Comparison of ENCODE assay signal across 25 cellular contexts in genomic region chr21:16310191-16310590, GRCh38.
DNase-seq lines count a peak whose midpoint lies in the region; ATAC-seq, FAIRE-seq and TF ChIP-seq lines count a peak whose summit lies in the region.
"Had no signal": no experiment of that assay in that cellular context is flagged by ENCODE, and none has a peak within 500 bp of the region (broad histone marks: within the 10 kb centered on the region; RNA-seq: fewer than 3 reads in every experiment).

No MANE protein-coding gene starts in this region.

- BruUV-seq in MCF 10A (replicated peaks; lab: Mats Ljungman, UMichigan) = no TSS peak

- intact Hi-C loops in breast epithelium (cut with DNase I; ENCODE audit: low total_unique reads) (no loop called here), MCF 10A (cut with micrococcal nuclease) (no loop called here), uterus (cut with DNase I; ENCODE audit: low total_unique reads) (no loop called here), ovary (cut with DNase I) (no loop called here), left colon (cut with DNase I, micrococcal nuclease) (no loop called here)

- TF ChIP-seq CTCF in breast epithelium (IDR thresholded peaks at IDR 0.05) (no peak), MCF 10A (IDR thresholded peaks at IDR 0.05; ENCODE audit: unreplicated experiment) (no peak), neural progenitor cell (IDR thresholded peaks at IDR 0.05) (no peak), uterus (IDR thresholded peaks at IDR 0.05) (no peak), ovary (IDR thresholded peaks at IDR 0.05) (no peak)

- POLR2A ChIA-PET in MCF 10A (lab: Yijun Ruan, JAX) = interaction anchor here (1.2 to 1.8 kb wide), 2 partner anchors 12 to 99 kb away, joined by 3 to 4 read pairs; no protein-coding TSS in a partner anchor

- H3K4me2 ChIP-seq in neural progenitor cell = no peak overlapping the region
- H3K4me2 ChIP-seq: A549 had no signal

- H3K27ac ChIP-seq in breast epithelium (peak overlapping the region; percentile 72 to 76), neural progenitor cell (no peak overlapping the region), uterus (peak overlapping the region; percentile 86 to 96), ovary (peak overlapping the region in 1 of 2 donors; percentile 74)
- H3K27ac ChIP-seq: A549, left lung, SJCRH30, upper lobe of left lung had no signal

- peak; percentile 21 for FAIRE-seq in endometrium (lab: Jason Lieb, UNC)
- FAIRE-seq: A549, endothelial cell of umbilical vein, RCC 7860 had no signal

- no peaks in the 10 kb centered on the region for H3F3A ChIP-seq in neural progenitor cell (ENCODE audit: low read depth)

- no peaks in the 10 kb centered on the region for H3K79me2 ChIP-seq in neural progenitor cell (ENCODE audit: low read depth)

- H2AFZ ChIP-seq in neural progenitor cell (replicated peaks) = no peak overlapping the region

- no peaks in the 10 kb centered on the region for H3K9me3 Mint-ChIP-seq in MCF 10A (ENCODE audit: unreplicated experiment)
- no peaks in the 10 kb centered on the region for H3K9me3 Mint-ChIP-seq in neural progenitor cell
- H3K9me3 Mint-ChIP-seq: stimulated activated naive CD8-positive, alpha-beta T cell treated with anti-CD3 and anti-CD28 coated beads, Interleukin-15, Interleukin-2, amounts not matched to agents 100 ng/mL and 50 ng/mL, for 24 hours had no signal

- no peaks in the 10 kb centered on the region for H4K20me1 ChIP-seq in neural progenitor cell (ENCODE audit: low read depth)

- H3K4me1 ChIP-seq in breast epithelium (no peaks in the 10 kb centered on the region), neural progenitor cell (peaks cover 11% of the 10 kb centered on the region), uterus (peaks cover 0 to 11% of the 10 kb centered on the region in 2 donors), ovary (ENCODE audit: insufficient read depth) (peaks cover 2% of the 10 kb centered on the region)
- H3K4me1 ChIP-seq: A549, BE2C, left lung, upper lobe of left lung had no signal

- H3K9me3 ChIP-seq in breast epithelium (no peaks in the 10 kb centered on the region), neural progenitor cell (ENCODE audit: low read depth) (no peaks in the 10 kb centered on the region), uterus (no peaks in the 10 kb centered on the region), ovary (no peaks in the 10 kb centered on the region)
- H3K9me3 ChIP-seq: A549, BE2C, heart left ventricle, left lung, mucosa of descending colon, SJCRH30, upper lobe of left lung had no signal

- TF ChIP-seq EP300 in ovary (IDR thresholded peaks at IDR 0.05) = no peak

- H3K27ac Mint-ChIP-seq in MCF 10A (ENCODE audit: low read depth, unreplicated experiment) (no peak overlapping the region), neural progenitor cell (peak overlapping the region; percentile 100)
- H3K27ac Mint-ChIP-seq: activated naive CD8-positive, alpha-beta T cell; stimulated activated naive CD8-positive, alpha-beta T cell treated with anti-CD3 and anti-CD28 coated beads, Interleukin-15, Interleukin-2, amounts not matched to agents 100 ng/mL and 50 ng/mL, for 24 hours had no signal

- no peaks in the 10 kb centered on the region for H3K4me1 Mint-ChIP-seq in MCF 10A (ENCODE audit: insufficient read depth, unreplicated experiment)
- H3K4me1 Mint-ChIP-seq in neural progenitor cell = peaks cover 55% of the 10 kb centered on the region

- no peak overlapping the region for H3K9ac ChIP-seq in neural progenitor cell

- no peak overlapping the region for H3K4me3 Mint-ChIP-seq in MCF 10A (ENCODE audit: unreplicated experiment)
- peak overlapping the region; percentile 94 for H3K4me3 Mint-ChIP-seq in neural progenitor cell
- H3K4me3 Mint-ChIP-seq: activated naive CD8-positive, alpha-beta T cell; stimulated activated naive CD8-positive, alpha-beta T cell treated with anti-CD3 and anti-CD28 coated beads, Interleukin-15, Interleukin-2, amounts not matched to agents 100 ng/mL and 50 ng/mL, for 24 hours had no signal

- no peak for TF ChIP-seq POLR2A in breast epithelium (IDR thresholded peaks at IDR 0.05)
- no peak for TF ChIP-seq POLR2A in uterus (IDR thresholded peaks at IDR 0.05)
- TF ChIP-seq POLR2A in ovary (IDR thresholded peaks at IDR 0.05) = no peak

- no peaks in the 10 kb centered on the region for H3K27me3 ChIP-seq in breast epithelium
- H3K27me3 ChIP-seq in neural progenitor cell = no peaks in the 10 kb centered on the region
- H3K27me3 ChIP-seq in uterus = no peaks in the 10 kb centered on the region
- no peaks in the 10 kb centered on the region for H3K27me3 ChIP-seq in ovary
- H3K27me3 ChIP-seq: BE2C, heart left ventricle, left lung, SJCRH30, upper lobe of left lung had no signal

- WGBS in ovary, 3 donors = 58 to 88% (median 72%) methylated on average over 9 of the region's 9 CpGs

- H3K36me3 ChIP-seq in breast epithelium (no peaks in the 10 kb centered on the region), neural progenitor cell (no peaks in the 10 kb centered on the region), uterus (no peaks in the 10 kb centered on the region), ovary (no peaks in the 10 kb centered on the region)
- H3K36me3 ChIP-seq: BE2C, heart left ventricle, left lung, SJCRH30, upper lobe of left lung had no signal

- H3K27me3 Mint-ChIP-seq in MCF 10A (ENCODE audit: insufficient read depth, unreplicated experiment) (peaks cover 58% of the 10 kb centered on the region), neural progenitor cell (ENCODE audit: insufficient read depth, low read depth) (no peaks in the 10 kb centered on the region)
- H3K27me3 Mint-ChIP-seq: activated naive CD8-positive, alpha-beta T cell; stimulated activated naive CD8-positive, alpha-beta T cell treated with anti-CD3 and anti-CD28 coated beads, Interleukin-15, Interleukin-2, amounts not matched to agents 100 ng/mL and 50 ng/mL, for 24 hours had no signal

- CTCF ChIA-PET in MCF 10A (lab: Yijun Ruan, JAX) = no interaction called here

- H3K4me3 ChIP-seq in breast epithelium = peak overlapping the region in 2 of 3 donors; percentile 0 to 48
- no peak overlapping the region for H3K4me3 ChIP-seq in neural progenitor cell
- no peak overlapping the region for H3K4me3 ChIP-seq in uterus
- H3K4me3 ChIP-seq in ovary = no peak overlapping the region
- H3K4me3 ChIP-seq: A549, heart left ventricle, left lung, mucosa of descending colon, SJCRH30, upper lobe of left lung had no signal

- H3K36me3 Mint-ChIP-seq in MCF 10A (ENCODE audit: insufficient read depth, unreplicated experiment) = no peaks in the 10 kb centered on the region
- peaks cover 9% of the 10 kb centered on the region for H3K36me3 Mint-ChIP-seq in neural progenitor cell
- H3K36me3 Mint-ChIP-seq: activated naive CD8-positive, alpha-beta T cell had no signal

- ATAC-seq in left colon = no peak
- ATAC-seq: A549, heart left ventricle, left lung, mucosa of descending colon had no signal

- DNase-seq in breast epithelium (ENCODE audit: low spot score in 2 of 2) = no peak
- no peak for DNase-seq in MCF 10A (ENCODE audit: unreplicated experiment)
- DNase-seq in neural progenitor cell (ENCODE audit: low spot score) = no peak
- DNase-seq in uterus = no peak
- DNase-seq in ovary = no peak
- DNase-seq in left colon = no peak
- no peak for DNase-seq in NCI-H1048 (lab: John Stamatoyannopoulos, UW)
- DNase-seq: activated CD4-positive, alpha-beta T cell treated with anti-CD3 and anti-CD28 coated beads for 4 hours; BE2C; cortex of kidney; heart left ventricle; left lung; mucosa of descending colon; NCI-H1436; NCI-H524; SJCRH30; stimulated activated CD4-positive, alpha-beta T cell treated with anti-CD3 and anti-CD28 coated beads, Interleukin-12 subunit alpha, Interleukin-12 subunit beta, amount 100 ng/mL, for 4 hours; T-helper 1 cell; upper lobe of left lung had no signal

Comparison
In these comparisons a context has a peak if more than half of its experiments do, and no peak if none do; other contexts are left out.
1. H3K4me3 ChIP-seq: peak in breast epithelium (2 of 3); none in neural progenitor cell (single experiment), uterus (0 of 2) and ovary (single experiment).